ENCODE assay signal across 2 cellular contexts in genomic region chr19:50565984-50566903, GRCh38.
TF ChIP-seq lines count a peak whose summit lies in the region.

No MANE protein-coding gene starts in this region.

TF ChIP-seq in GM12878, 131 proteins besides CTCF, POLR2A, EP300 and RAD21:
- no peak for TF ChIP-seq ETV6 (conservative IDR thresholded peaks at IDR 0.05 in 1 of 2, IDR thresholded peaks at IDR 0.05 in 1 of 2; ENCODE audit: borderline replicate concordance in 1 of 2, low read depth in 1 of 2)
- peak; percentile 55; the same call in 1 of the 2 replicates for TF ChIP-seq TCF12 (IDR thresholded peaks at IDR 0.05; ENCODE audit: low read depth, low read length)
- 0 out of 2 replicates have a peak, but pooled peaks have one; percentile 38 for TF ChIP-seq IKZF1 (conservative IDR thresholded peaks at IDR 0.05)
- TF ChIP-seq ZSCAN29 (IDR thresholded peaks at IDR 0.05): no peak
- TF ChIP-seq MYC (IDR thresholded peaks at IDR 0.05; ENCODE audit: insufficient read depth, insufficient read length, insufficient replicate concordance, low read length, severe bottlenecking): no peak
- no peak for TF ChIP-seq ATF2 (IDR thresholded peaks at IDR 0.05; ENCODE audit: low read length)
- no peak for TF ChIP-seq ZNF274 (IDR thresholded peaks at IDR 0.05; ENCODE audit: insufficient read depth, insufficient read length)
- no peak for TF ChIP-seq ZNF24 (IDR thresholded peaks at IDR 0.05)
- no peak for TF ChIP-seq NBN (IDR thresholded peaks at IDR 0.05)
- TF ChIP-seq GABPA (IDR thresholded peaks at IDR 0.05; ENCODE audit: low read depth): no peak
- no peak for TF ChIP-seq NR2C1 (IDR thresholded peaks at IDR 0.05)
- no peak for TF ChIP-seq ZNF217 (IDR thresholded peaks at IDR 0.05)
- no peak for TF ChIP-seq IRF5 (IDR thresholded peaks at IDR 0.05; ENCODE audit: borderline replicate concordance)

TF ChIP-seq in neural cell, 6 proteins besides CTCF, POLR2A, EP300 and RAD21:
- TF ChIP-seq SMC3 (conservative IDR thresholded peaks at IDR 0.05; ENCODE audit: poor library complexity) (no peak), EZH2 (IDR thresholded peaks at IDR 0.05; ENCODE audit: borderline replicate concordance, insufficient read depth, low read length, poor library complexity, severe bottlenecking) (no peak), REST (IDR thresholded peaks at IDR 0.05; ENCODE audit: borderline replicate concordance) (no peak), MXI1 (conservative IDR thresholded peaks at IDR 0.05; ENCODE audit: poor library complexity, severe bottlenecking) (no peak), POLR2AphosphoS5 (IDR thresholded peaks at IDR 0.05) (no peak), TAF1 (IDR thresholded peaks at IDR 0.05; ENCODE audit: low read depth) (no peak)
